Comparison of ENCODE assay signal across 8 cellular contexts in genomic region chr9:3526166-3526902, GRCh38. TPM values are rescaled to one million over a fixed set of nuclear protein-coding genes. Genes with fewer than 3 reads are reported as not detected.
A peak's percentile ranks its signal among the peaks of the same experiment; 100 is the strongest.
DNase-seq lines count a peak whose midpoint lies in the region; ATAC-seq and TF ChIP-seq lines count a peak whose summit lies in the region.

No MANE protein-coding gene starts in this region.

- peak overlapping the region; percentile 98 for H3K4me3 Mint-ChIP-seq in CD8-positive, alpha-beta T cell
- H3K4me3 Mint-ChIP-seq in memory B cell: peak overlapping the region; percentile 96

- peaks cover 48% of the 10 kb centered on the region for H3K4me1 ChIP-seq in CD8-positive, alpha-beta T cell (ENCODE audit: insufficient read depth, low read length)

- H3K27me3 Mint-ChIP-seq in CD8-positive, alpha-beta T cell (ENCODE audit: low read depth): no peaks in the 10 kb centered on the region
- H3K27me3 Mint-ChIP-seq in memory B cell: no peaks in the 10 kb centered on the region

- no peaks in the 10 kb centered on the region for H3K27me3 ChIP-seq in CD8-positive, alpha-beta T cell (ENCODE audit: insufficient read depth, low read length)

- peak; percentile 51 for ATAC-seq in CD8-positive, alpha-beta T cell
- ATAC-seq in GM19455 (IDR thresholded peaks at IDR 0.05; ENCODE audit: unreplicated experiment): peak; percentile 69
- peak; percentile 24 for ATAC-seq in HG03575 (IDR thresholded peaks at IDR 0.05; ENCODE audit: extremely low read depth, insufficient number of reproducible peaks, low FRiP score, unreplicated experiment)
- ATAC-seq in memory B cell (ENCODE audit: low read depth): peak; percentile 64

- intact Hi-C loops in CD8-positive, alpha-beta T cell (cut with DNase I, micrococcal nuclease): loop anchor here (2.0 to 10.0 kb wide), 13 partner anchors 41 to 1918 kb away; partner anchors contain the start of genes JAK2 (in 2 of the 2), RCL1 (in 2 of the 2), SMARCA2 (in 2 of the 2) and AK3 (in 1 of the 2)

- H3K36me3 Mint-ChIP-seq in CD8-positive, alpha-beta T cell: peaks cover 32% of the 10 kb centered on the region
- H3K36me3 Mint-ChIP-seq in memory B cell: peaks cover 2% of the 10 kb centered on the region

- CTCF ChIA-PET in CD8-positive, alpha-beta T cell (lab: Charles Lee): interaction anchor here (1.1 kb wide), 1 partner anchor 58 kb away, joined by 4 read pairs; no protein-coding TSS in a partner anchor

- peak overlapping the region; percentile 100 for H3K27ac ChIP-seq in CD8-positive, alpha-beta T cell (ENCODE audit: low read depth, low read length)

- POLR2A ChIA-PET in CD8-positive, alpha-beta T cell (lab: Charles Lee): interaction anchor here (0.7 to 3.0 kb wide), 24 partner anchors 9 to 1510 kb away, joined by 3 to 30 read pairs (median 4); partner anchors contain the start of genes PLPP6, PUM3 and SPATA6L

- H3K36me3 ChIP-seq in CD8-positive, alpha-beta T cell (ENCODE audit: insufficient read depth, low read length): no peaks in the 10 kb centered on the region

- H3K27ac Mint-ChIP-seq in CD8-positive, alpha-beta T cell: peak overlapping the region; percentile 100
- H3K27ac Mint-ChIP-seq in memory B cell: peak overlapping the region; percentile 99

- DNase-seq in CD8-positive, alpha-beta T cell: peak; percentile 78 to 94 (median 89)
- peak; percentile 84 for DNase-seq in NCI-H774 (lab: John Stamatoyannopoulos, UW)
- peak; percentile 75 to 81 for DNase-seq in activated CD8-positive, alpha-beta memory T cell treated with anti-CD3 and anti-CD28 coated beads for 1 hour (ENCODE audit: extremely low read depth in 1 of 2, low read depth in 1 of 2)
- DNase-seq in effector CD4-positive, alpha-beta T cell: peak; percentile 86
- DNase-seq in memory B cell (ENCODE audit: low spot score in 2 of 2): peak; percentile 88 to 92
- peak; percentile 73 to 84 (median 80) for DNase-seq in stimulated activated CD4-positive, alpha-beta T cell treated with anti-CD3 and anti-CD28 coated beads, TNF-alpha, amount 100 ng/mL, for 48 hours (ENCODE audit: low read depth in 3 of 3)

- H3K4me1 Mint-ChIP-seq in CD8-positive, alpha-beta T cell (ENCODE audit: low read depth): peaks cover 67% of the 10 kb centered on the region
- peaks cover 28% of the 10 kb centered on the region for H3K4me1 Mint-ChIP-seq in memory B cell

- peak overlapping the region; percentile 98 for H3K4me3 ChIP-seq in CD8-positive, alpha-beta T cell (ENCODE audit: low read depth, low read length)

- TF ChIP-seq CTCF in CD8-positive, alpha-beta T cell (IDR thresholded peaks at IDR 0.05): no peak

- no peaks in the 10 kb centered on the region for H3K9me3 ChIP-seq in CD8-positive, alpha-beta T cell (ENCODE audit: low read length)

- no peaks in the 10 kb centered on the region for H3K9me3 Mint-ChIP-seq in CD8-positive, alpha-beta T cell
- H3K9me3 Mint-ChIP-seq in memory B cell: no peaks in the 10 kb centered on the region

RNA-seq across cellular contexts. Expression of gene RFX3, which starts 0.5 kb away (rescaled TPM):
- 10 to 100 TPM; 17.6 to 18.9 TPM for total RNA-seq in CD8-positive, alpha-beta T cell

Comparison
In these comparisons a context has a peak if more than half of its experiments do, and no peak if none do; other contexts are left out.
1. Peak in every context shown above with its lines: DNase-seq, ATAC-seq, H3K4me3 ChIP-seq and H3K27ac ChIP-seq.